1 cellular context compared by ENCODE assay signal in the genomic region with DNA sequence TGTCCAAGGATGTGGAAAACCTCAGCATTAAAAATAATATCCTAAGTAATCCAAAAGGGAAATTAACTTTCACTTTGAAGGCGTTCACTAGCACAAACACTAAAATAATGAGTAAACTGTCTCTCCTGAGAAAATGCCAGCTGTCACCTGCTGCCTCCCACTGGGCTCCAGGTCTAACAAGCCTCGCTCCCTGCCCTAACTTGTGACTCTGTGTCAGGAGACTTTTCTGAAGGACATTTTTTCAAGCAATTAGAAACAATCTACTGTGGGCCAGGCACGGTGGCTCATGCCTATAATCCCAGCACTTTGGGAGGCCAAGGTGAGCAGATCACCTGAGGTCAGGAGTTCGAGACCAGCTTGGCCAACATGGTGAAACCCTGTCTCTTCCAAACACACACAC.
TF ChIP-seq lines count a peak whose summit lies in the region.

No MANE protein-coding gene starts in this region.

TF ChIP-seq in WTC11, 78 proteins besides CTCF, POLR2A, EP300 and RAD21 (continued from another document):
- TF ChIP-seq, protein P1, sequence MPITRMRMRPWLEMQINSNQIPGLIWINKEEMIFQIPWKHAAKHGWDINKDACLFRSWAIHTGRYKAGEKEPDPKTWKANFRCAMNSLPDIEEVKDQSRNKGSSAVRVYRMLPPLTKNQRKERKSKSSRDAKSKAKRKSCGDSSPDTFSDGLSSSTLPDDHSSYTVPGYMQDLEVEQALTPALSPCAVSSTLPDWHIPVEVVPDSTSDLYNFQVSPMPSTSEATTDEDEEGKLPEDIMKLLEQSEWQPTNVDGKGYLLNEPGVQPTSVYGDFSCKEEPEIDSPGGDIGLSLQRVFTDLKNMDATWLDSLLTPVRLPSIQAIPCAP (CRISPR knock-in tag; IDR thresholded peaks at IDR 0.05): no peak
- no peak for TF ChIP-seq CREB1 (CRISPR knock-in tag; IDR thresholded peaks at IDR 0.05)
